ENCODE assay signal across 29 cellular contexts in genomic region chr9:18683312-18683711, GRCh38.
"Had no signal": no experiment of that assay in that cellular context is flagged by ENCODE, and none has a peak within 500 bp of the region (broad histone marks: within the 10 kb centered on the region; RNA-seq: fewer than 3 reads in every experiment).

No MANE protein-coding gene starts in this region.

- FAIRE-seq: colon, endometrium, endothelial cell of umbilical vein, frontal cortex had no signal

- H3K4me3 Mint-ChIP-seq: activated CD4-positive, alpha-beta memory T cell treated with anti-CD3 and anti-CD28 coated beads for 36 hours; activated CD4-positive, alpha-beta T cell treated with anti-CD3 and anti-CD28 coated beads for 36 hours; activated CD4-positive, alpha-beta T cell treated with anti-CD3 and anti-CD28 coated beads, Interleukin-2, amount 10 ng/mL, durations not matched to agents 24 days and 14 days; activated CD8-positive, alpha-beta T cell treated with anti-CD3 and anti-CD28 coated beads, Interleukin-2, amount 10 ng/mL, durations not matched to agents 7 days and 5 days; activated naive CD4-positive, alpha-beta T cell treated with anti-CD3 and anti-CD28 coated beads, Interleukin-2, amount 10 ng/mL, durations not matched to agents 7 days and 5 days; activated naive CD8-positive, alpha-beta T cell treated with anti-CD3 and anti-CD28 coated beads, Interleukin-2, amount 10 ng/mL, durations not matched to agents 7 days and 5 days; activated T-cell treated with anti-CD3 and anti-CD28 coated beads, Interleukin-2, amount 50 U/mL, for 24 hours; activated T-cell treated with anti-CD3 and anti-CD28 coated beads, Interleukin-2, amount 50 U/mL, for 72 hours; T-helper 17 cell; T-helper 2 cell treated with Interferon-gamma antibody and Interleukin-4, amounts not matched to agents 5 μg/mL and 100 μg/mL, for 36 hours had no signal

- H3K9me3 ChIP-seq: body of pancreas had no signal

- H3K4me3 ChIP-seq: body of pancreas had no signal

- H3K27ac Mint-ChIP-seq: activated CD4-positive, alpha-beta memory T cell treated with anti-CD3 and anti-CD28 coated beads for 36 hours; activated CD4-positive, alpha-beta T cell treated with anti-CD3 and anti-CD28 coated beads for 36 hours; activated CD4-positive, alpha-beta T cell treated with anti-CD3 and anti-CD28 coated beads, Interleukin-2, amount 10 ng/mL, durations not matched to agents 24 days and 14 days; activated CD8-positive, alpha-beta T cell treated with anti-CD3 and anti-CD28 coated beads, Interleukin-2, amount 10 ng/mL, durations not matched to agents 7 days and 5 days; activated naive CD4-positive, alpha-beta T cell treated with anti-CD3 and anti-CD28 coated beads, Interleukin-2, amount 10 ng/mL, durations not matched to agents 7 days and 5 days; activated naive CD4-positive, alpha-beta T cell treated with anti-CD3 and anti-CD28 coated beads, Interleukin-2, amount 50 U/mL, for 72 hours; activated naive CD8-positive, alpha-beta T cell treated with anti-CD3 and anti-CD28 coated beads, Interleukin-2, amount 10 ng/mL, durations not matched to agents 7 days and 5 days; activated T-cell treated with anti-CD3 and anti-CD28 coated beads, Interleukin-2, amount 50 U/mL, for 24 hours; activated T-cell treated with anti-CD3 and anti-CD28 coated beads, Interleukin-2, amount 50 U/mL, for 72 hours; T-helper 17 cell; T-helper 2 cell treated with Interferon-gamma antibody and Interleukin-4, amounts not matched to agents 5 μg/mL and 100 μg/mL, for 36 hours had no signal

- ATAC-seq: activated CD4-positive, alpha-beta T cell treated with anti-CD3 and anti-CD28 coated beads for 36 hours; activated CD8-positive, alpha-beta T cell treated with anti-CD3 and anti-CD28 coated beads, Interleukin-2, amount 10 ng/mL, durations not matched to agents 7 days and 5 days; activated naive CD4-positive, alpha-beta T cell treated with anti-CD3 and anti-CD28 coated beads, Interleukin-2, amount 50 U/mL, for 72 hours; activated T-cell treated with anti-CD3 and anti-CD28 coated beads, Interleukin-2, amount 50 U/mL, for 72 hours; body of pancreas; T-helper 17 cell had no signal

- H3K27ac ChIP-seq: body of pancreas, epithelial cell of prostate had no signal

- H3K9me3 Mint-ChIP-seq: activated CD4-positive, alpha-beta memory T cell treated with anti-CD3 and anti-CD28 coated beads for 36 hours; activated CD4-positive, alpha-beta T cell treated with anti-CD3 and anti-CD28 coated beads, Interleukin-2, amount 10 ng/mL, durations not matched to agents 24 days and 14 days; activated naive CD4-positive, alpha-beta T cell treated with anti-CD3 and anti-CD28 coated beads, Interleukin-2, amount 10 ng/mL, durations not matched to agents 7 days and 5 days; activated naive CD4-positive, alpha-beta T cell treated with anti-CD3 and anti-CD28 coated beads, Interleukin-2, amount 50 U/mL, for 72 hours; activated naive CD8-positive, alpha-beta T cell treated with anti-CD3 and anti-CD28 coated beads, Interleukin-2, amount 10 ng/mL, durations not matched to agents 7 days and 5 days; activated T-cell treated with anti-CD3 and anti-CD28 coated beads, Interleukin-2, amount 50 U/mL, for 24 hours; activated T-cell treated with anti-CD3 and anti-CD28 coated beads, Interleukin-2, amount 50 U/mL, for 72 hours; T-helper 2 cell treated with Interferon-gamma antibody and Interleukin-4, amounts not matched to agents 5 μg/mL and 100 μg/mL, for 36 hours had no signal

- H3K27me3 ChIP-seq: body of pancreas had no signal

- DNase-seq: activated CD4-positive, alpha-beta memory T cell treated with anti-CD3 and anti-CD28 coated beads for 36 hours; activated CD4-positive, alpha-beta T cell treated with anti-CD3 and anti-CD28 coated beads for 36 hours; activated CD4-positive, alpha-beta T cell treated with anti-CD3 and anti-CD28 coated beads, Interleukin-2, amount 10 ng/mL, durations not matched to agents 24 days and 14 days; activated CD4-positive, CD25-positive, alpha-beta regulatory T cell; activated CD4-positive, CD25-positive, alpha-beta regulatory T cell treated with anti-CD3 and anti-CD28 coated beads, Interleukin-2, amount 50 U/mL, for 72 hours; activated CD8-positive, alpha-beta memory T cell treated with anti-CD3 and anti-CD28 coated beads, Interleukin-2, amount 50 U/mL, for 48 hours; activated CD8-positive, alpha-beta T cell treated with anti-CD3 and anti-CD28 coated beads, Interleukin-2, amount 10 ng/mL, durations not matched to agents 7 days and 5 days; activated gamma-delta T cell; activated naive CD4-positive, alpha-beta T cell; activated naive CD4-positive, alpha-beta T cell treated with anti-CD3 and anti-CD28 coated beads, Interleukin-2, amount 10 ng/mL, durations not matched to agents 7 days and 5 days; activated naive CD8-positive, alpha-beta T cell treated with anti-CD3 and anti-CD28 coated beads, Interleukin-2, amount 10 ng/mL, durations not matched to agents 7 days and 5 days; activated T-cell treated with anti-CD3 and anti-CD28 coated beads for 4 hours; activated T-cell treated with anti-CD3 and anti-CD28 coated beads, Interleukin-2, amount 50 U/mL, for 24 hours; activated T-cell treated with anti-CD3 and anti-CD28 coated beads, Interleukin-2, amount 50 U/mL, for 72 hours; anterior cingulate cortex; body of pancreas; caudate nucleus; effector CD8-positive, alpha-beta T cell; foreskin fibroblast; T-helper 1 cell; T-helper 17 cell; T1000 had no signal

- H3K27me3 Mint-ChIP-seq: activated CD4-positive, alpha-beta memory T cell treated with anti-CD3 and anti-CD28 coated beads for 36 hours; activated naive CD4-positive, alpha-beta T cell treated with anti-CD3 and anti-CD28 coated beads, Interleukin-2, amount 10 ng/mL, durations not matched to agents 7 days and 5 days; activated naive CD8-positive, alpha-beta T cell treated with anti-CD3 and anti-CD28 coated beads, Interleukin-2, amount 10 ng/mL, durations not matched to agents 7 days and 5 days; activated T-cell treated with anti-CD3 and anti-CD28 coated beads, Interleukin-2, amount 50 U/mL, for 24 hours had no signal

- H3K4me1 Mint-ChIP-seq: activated CD4-positive, alpha-beta T cell treated with anti-CD3 and anti-CD28 coated beads for 36 hours; activated CD4-positive, alpha-beta T cell treated with anti-CD3 and anti-CD28 coated beads, Interleukin-2, amount 10 ng/mL, durations not matched to agents 24 days and 14 days; activated naive CD4-positive, alpha-beta T cell treated with anti-CD3 and anti-CD28 coated beads, Interleukin-2, amount 10 ng/mL, durations not matched to agents 7 days and 5 days; activated naive CD8-positive, alpha-beta T cell treated with anti-CD3 and anti-CD28 coated beads, Interleukin-2, amount 10 ng/mL, durations not matched to agents 7 days and 5 days; T-helper 17 cell had no signal

- H3K36me3 Mint-ChIP-seq: activated CD4-positive, alpha-beta memory T cell treated with anti-CD3 and anti-CD28 coated beads for 36 hours; activated naive CD4-positive, alpha-beta T cell treated with anti-CD3 and anti-CD28 coated beads, Interleukin-2, amount 10 ng/mL, durations not matched to agents 7 days and 5 days; activated naive CD4-positive, alpha-beta T cell treated with anti-CD3 and anti-CD28 coated beads, Interleukin-2, amount 50 U/mL, for 72 hours; activated naive CD8-positive, alpha-beta T cell treated with anti-CD3 and anti-CD28 coated beads, Interleukin-2, amount 10 ng/mL, durations not matched to agents 7 days and 5 days had no signal

- H3K4me1 ChIP-seq: body of pancreas had no signal
